In the genomic region with DNA sequence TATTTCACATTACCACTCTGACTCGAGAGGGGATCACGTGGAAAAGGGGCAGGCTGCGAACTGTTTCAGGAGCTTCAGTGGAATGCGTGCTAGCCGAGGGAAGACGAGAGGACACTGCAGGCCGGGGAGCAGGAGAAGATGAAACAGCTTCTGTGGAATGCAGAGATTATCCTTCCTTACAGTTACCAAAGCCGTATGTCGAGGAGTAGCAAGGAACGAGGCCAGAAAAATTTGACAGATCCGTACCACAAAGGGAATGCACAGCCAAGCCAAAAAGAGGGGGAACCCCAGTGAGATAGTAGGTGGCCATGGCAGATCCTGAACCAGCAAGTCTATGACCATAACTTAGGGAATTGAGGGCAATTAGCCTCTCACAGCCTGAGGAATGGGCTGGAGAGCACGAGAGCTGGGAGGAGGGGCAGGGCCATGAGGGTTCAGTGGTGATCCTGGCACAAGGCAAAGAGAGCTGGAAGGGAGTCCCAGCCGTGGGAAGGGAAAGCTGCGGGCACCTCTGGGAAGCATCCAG, we compare ENCODE assay signal across 13 cellular contexts. TPM values are rescaled to one million over a fixed set of nuclear protein-coding genes. Genes with fewer than 3 reads are reported as not detected.
DNase-seq lines count a peak whose midpoint lies in the region; ATAC-seq, FAIRE-seq and TF ChIP-seq lines count a peak whose summit lies in the region.
"Had no signal": no experiment of that assay in that cellular context is flagged by ENCODE, and none has a peak within 500 bp of the region (broad histone marks: within the 10 kb centered on the region; RNA-seq: fewer than 3 reads in every experiment).

No MANE protein-coding gene starts in this region.

- H4K20me1 ChIP-seq in GM23248 (ENCODE audit: insufficient read depth) (no peaks in the 10 kb centered on the region), keratinocyte (ENCODE audit: control insufficient read depth, extremely low read depth, insufficient read depth, low read length) (no peaks in the 10 kb centered on the region)

- peak; percentile 64 for FAIRE-seq in keratinocyte (lab: Jason Lieb, UNC)
- FAIRE-seq: GM12878 had no signal

- peak overlapping the region; percentile 57 for H3K27ac ChIP-seq in GM23248
- no peak overlapping the region for H3K27ac ChIP-seq in keratinocyte (ENCODE audit: control insufficient read depth, insufficient read depth, low read length)
- peak overlapping the region; percentile 16 to 88 (median 74) for H3K27ac ChIP-seq in gastrocnemius medialis

- H3K9me2 ChIP-seq in GM23248 (ENCODE audit: insufficient read depth) = no peaks in the 10 kb centered on the region

- H3F3A ChIP-seq in GM23248 (ENCODE audit: insufficient read depth) = peaks cover 52% of the 10 kb centered on the region

- no peak for TF ChIP-seq POLR2A in gastrocnemius medialis (IDR thresholded peaks at IDR 0.05)

- no peak for ATAC-seq in gastrocnemius medialis
- no peak for ATAC-seq in HG02678 (IDR thresholded peaks at IDR 0.05; ENCODE audit: unreplicated experiment)
- ATAC-seq: activated naive CD8-positive, alpha-beta T cell treated with anti-CD3 and anti-CD28 coated beads, Interleukin-2, amount 50 U/mL, for 24 hours; GM12878 had no signal

- H3K4me1 ChIP-seq in GM23248 (ENCODE audit: insufficient read depth) = peaks cover 43% of the 10 kb centered on the region
- H3K4me1 ChIP-seq in keratinocyte (ENCODE audit: control insufficient read depth, extremely low read depth, insufficient read depth, low read length) = peaks cover 31% of the 10 kb centered on the region
- peaks cover 5 to 14% of the 10 kb centered on the region in 2 donors for H3K4me1 ChIP-seq in gastrocnemius medialis

- H3K4me3 ChIP-seq in GM23248 (peak overlapping the region; percentile 37; the same call in 1 of the 2 replicates), choroid plexus epithelial cell (ENCODE audit: low read depth, low read length) (peak overlapping the region; percentile 2), keratinocyte (ENCODE audit: control insufficient read depth in 2 of 3, extremely low read depth in 1 of 3, insufficient read depth in 2 of 3, low read depth in 1 of 3, low read length in 3 of 3) (no peak overlapping the region), gastrocnemius medialis (peak overlapping the region; percentile 12 to 70 (median 19))
- H3K4me3 ChIP-seq: GM12878 had no signal

- intact Hi-C loops in gastrocnemius medialis (cut with DNase I; ENCODE audit: low total_unique reads) = loop anchor here (5.0 kb wide), 2 partner anchors 34 to 74 kb away; no protein-coding TSS in a partner anchor

- dilution Hi-C loops in keratinocyte (cut with MboI; ENCODE audit: extremely low pct_ligation_motif_present, low sequenced_read_pairs) = no loop called here

- H3K9me1 ChIP-seq in keratinocyte (ENCODE audit: control insufficient read depth, extremely low read depth, insufficient read depth, low read length) = peaks cover 2% of the 10 kb centered on the region

- no peaks in the 10 kb centered on the region for H3K9me3 ChIP-seq in GM23248 (ENCODE audit: low read depth)
- no peaks in the 10 kb centered on the region for H3K9me3 ChIP-seq in keratinocyte (ENCODE audit: control insufficient read depth, low read depth, low read length)
- no peaks in the 10 kb centered on the region for H3K9me3 ChIP-seq in gastrocnemius medialis

- no peak for TF ChIP-seq CTCF in choroid plexus epithelial cell (conservative IDR thresholded peaks at IDR 0.05; ENCODE audit: low read depth, low read length)
- no peak for TF ChIP-seq CTCF in keratinocyte (optimal IDR thresholded peaks at IDR 0.05 in 1 of 3, IDR thresholded peaks at IDR 0.05 in 1 of 3, conservative IDR thresholded peaks at IDR 0.05 in 1 of 3; ENCODE audit: extremely low read depth in 1 of 3, insufficient read depth in 2 of 3, low read length in 3 of 3)
- TF ChIP-seq CTCF in gastrocnemius medialis (IDR thresholded peaks at IDR 0.05 in 4 of 5, conservative IDR thresholded peaks at IDR 0.05 in 1 of 5) = no peak

- H3K4me2 ChIP-seq in GM23248 (ENCODE audit: unreplicated experiment) (peak overlapping the region; percentile 65), keratinocyte (ENCODE audit: control insufficient read depth, extremely low read depth, insufficient read depth, low read depth, low read length) (peak overlapping the region; percentile 18)

- H3K36me3 ChIP-seq in GM23248 (ENCODE audit: low read depth) (no peaks in the 10 kb centered on the region), keratinocyte (ENCODE audit: control insufficient read depth in 2 of 2, extremely low read depth in 1 of 2, insufficient read depth in 2 of 2, low read length in 2 of 2) (peaks cover 0 to 6% of the 10 kb centered on the region in 2 experiments), gastrocnemius medialis (no peaks in the 10 kb centered on the region)

- DNase-seq in GM23248 (peak; percentile 91), choroid plexus epithelial cell (ENCODE audit: low read depth) (peak; percentile 89), keratinocyte (ENCODE audit: low read depth, low spot score) (no peak), gastrocnemius medialis (no peak), NCI-H82 treated with DMSO at 0.1 percent for 48 hours (lab: John Stamatoyannopoulos, UW; ENCODE audit: unreplicated experiment) (no peak), DMS114 treated with DMSO at 0.1 percent for 48 hours (lab: John Stamatoyannopoulos, UW; ENCODE audit: unreplicated experiment) (no peak), cerebellum (ENCODE audit: low spot score) (no peak)
- DNase-seq: activated naive CD8-positive, alpha-beta T cell treated with anti-CD3 and anti-CD28 coated beads, Interleukin-2, amount 50 U/mL, for 24 hours; COR-L47; NCI-H82; stimulated activated naive CD4-positive, alpha-beta T cell treated with Interleukin-2 at 50 U/mL for 16 hours had no signal

- WGBS in GM23248 (ENCODE audit: low coverage in 1 of 2, low lambda C conversion rate in 2 of 2, missing lambda C conversion rate in 2 of 2), 2 experiments = 16 to 18% methylated on average over 14 of the region's 14 CpGs

- H2AFZ ChIP-seq in GM23248 (peak overlapping the region; percentile 43; the same call in 1 of the 2 replicates), keratinocyte (ENCODE audit: control insufficient read depth, low read length) (no peak overlapping the region)

- in situ Hi-C loops in GM23248 (cut with MboI) = no loop called here
- in situ Hi-C loops in gastrocnemius medialis (cut with MboI; ENCODE audit: low sequenced_read_pairs in 4 of 4) = loop anchor here in 1 of 4 donors (5.0 to 10.0 kb wide), 2 partner anchors 64 to 113 kb away; no protein-coding TSS in a partner anchor

- H3K9ac ChIP-seq in GM23248 (peak overlapping the region; percentile 15; the same call in 1 of the 2 replicates), keratinocyte (ENCODE audit: control insufficient read depth, extremely low read depth, insufficient read depth, low read length) (peak overlapping the region; percentile 4)

- no peaks in the 10 kb centered on the region for H3K27me3 ChIP-seq in GM23248 (replicated peaks; ENCODE audit: insufficient read depth)
- no peaks in the 10 kb centered on the region for H3K27me3 ChIP-seq in keratinocyte (ENCODE audit: control insufficient read depth, extremely low read depth, insufficient read depth, low read length)
- H3K27me3 ChIP-seq in gastrocnemius medialis = peaks cover 0 to 27% (median 13%) of the 10 kb centered on the region in 3 donors

- peaks cover 43% of the 10 kb centered on the region for H3K79me2 ChIP-seq in GM23248 (ENCODE audit: insufficient read depth)
- peaks cover 64% of the 10 kb centered on the region for H3K79me2 ChIP-seq in keratinocyte (ENCODE audit: control insufficient read depth, insufficient read depth, low read length)

RNA-seq across cellular contexts. Expression of gene COL4A1, which starts 5.3 kb away (rescaled TPM):
- 519 and 549 TPM in 2 replicates for total RNA-seq in GM23248 (2014; rRNA removed; shearing (Covaris generic))
- polyA plus RNA-seq in GM23248 (2016; fragmentation: Nextera tagmentation; extraction: Ambion mirVana) (183 and 184 TPM in 2 replicates), keratinocyte (14.5 to 30.3 TPM (median 22.3 TPM) in 3 replicates)
- polyA plus RNA-seq in keratinocyte (2011; ENCODE audit: low read depth) = 1.3 TPM
- polyA plus RNA-seq in keratinocyte (2011; cell fraction: cytosol; rRNA removed) = 4.7 and 5.4 TPM in 2 replicates
- 40.7 and 46.5 TPM in 2 replicates for polyA plus RNA-seq in keratinocyte (2011; cell fraction: nucleus; rRNA removed)
- polyA plus RNA-seq in keratinocyte (2012; ENCODE audit: low replicate concordance) = 2.0 and 35.6 TPM in 2 replicates
- 39.4 to 56.2 TPM (median 43.0 TPM) in 3 replicates for polyA minus RNA-seq in keratinocyte
- 12.3 TPM for polyA minus RNA-seq in keratinocyte (2011; cell fraction: cytosol; rRNA and poly(A)+ RNA removed)
- 57.2 and 70.4 TPM in 2 replicates for polyA minus RNA-seq in keratinocyte (2011; cell fraction: nucleus; rRNA and poly(A)+ RNA removed)
- total RNA-seq in gastrocnemius medialis (100 to 1,000 TPM in 3 of 4 donors, 10 to 100 TPM in 1; 60.5 to 127 (median 120) TPM), cerebellum (151 TPM)

RNA-seq across cellular contexts. Expression of gene COL4A2, which starts 5.4 kb away (rescaled TPM):
- total RNA-seq in GM23248 (2014; rRNA removed; shearing (Covaris generic)) = 455 and 524 TPM in 2 replicates
- 137 and 146 TPM in 2 replicates for polyA plus RNA-seq in GM23248 (2016; fragmentation: Nextera tagmentation; extraction: Ambion mirVana)
- 30.7 to 64.2 TPM (median 31.1 TPM) in 3 replicates for polyA plus RNA-seq in keratinocyte
- 2.4 TPM for polyA plus RNA-seq in keratinocyte (2011; ENCODE audit: low read depth)
- 5.3 and 11.3 TPM in 2 replicates for polyA plus RNA-seq in keratinocyte (2011; cell fraction: cytosol; rRNA removed)
- polyA plus RNA-seq in keratinocyte (2011; cell fraction: nucleus; rRNA removed) = 78.0 and 99.9 TPM in 2 replicates
- 6.3 and 80.3 TPM in 2 replicates for polyA plus RNA-seq in keratinocyte (2012; ENCODE audit: low replicate concordance)
- polyA minus RNA-seq in keratinocyte = 69.8 to 191 TPM (median 82.0 TPM) in 3 replicates
- polyA minus RNA-seq in keratinocyte (2011; cell fraction: cytosol; rRNA and poly(A)+ RNA removed) = 38.8 TPM
- polyA minus RNA-seq in keratinocyte (2011; cell fraction: nucleus; rRNA and poly(A)+ RNA removed) = 150 and 169 TPM in 2 replicates
- 10 to 100 TPM; 51.2 to 85.8 (median 70.5) TPM for total RNA-seq in gastrocnemius medialis
- 164 TPM for total RNA-seq in cerebellum

Comparison
In these comparisons a context has a peak if more than half of its experiments do, and no peak if none do; other contexts are left out.
1. DNase-seq: peak in GM23248 (single experiment) and choroid plexus epithelial cell (single experiment); none in keratinocyte (single experiment), gastrocnemius medialis (0 of 2), NCI-H82 treated with DMSO at 0.1 percent for 48 hours (single experiment), DMS114 treated with DMSO at 0.1 percent for 48 hours (single experiment) and cerebellum (single experiment).
2. H3K4me3 ChIP-seq: peak in GM23248 (single experiment), choroid plexus epithelial cell (single experiment) and gastrocnemius medialis (4 of 4); none in keratinocyte (0 of 3).